Comparison of ENCODE assay signal across 19 cellular contexts in genomic region chr14:56528927-56529326, GRCh38.
"Had no signal": no experiment of that assay in that cellular context is flagged by ENCODE, and none has a peak within 500 bp of the region (broad histone marks: within the 10 kb centered on the region; RNA-seq: fewer than 3 reads in every experiment).

No MANE protein-coding gene starts in this region.

- DNase-seq: IMR-90, Karpas-422, KG1, MG63, NCI-H1092 treated with DMSO at 0.1 percent for 48 hours, NCI-H1436, NCI-H2029, NCI-H2081 treated with DMSO at 0.1 percent for 48 hours, NCI-H2171, NCI-H345, NCI-H446 treated with DMSO at 0.1 percent for 48 hours, NCI-H510A treated with DMSO at 0.1 percent for 48 hours, NCI-H526, Right ventricle myocardium superior, RPMI8226, SIG-M5 had no signal

- H3K4me1 ChIP-seq: SJSA1 had no signal

- H3K4me3 ChIP-seq: MG63, SJSA1, SK-N-MC had no signal

- H3K27ac ChIP-seq: SJSA1, SK-N-MC had no signal

- H3K36me3 ChIP-seq: MG63, SJSA1 had no signal

- H3K27me3 ChIP-seq: MG63 had no signal

- H3K9me3 ChIP-seq: MG63, SJSA1 had no signal

- ATAC-seq: HepG2 had no signal
